ENCODE assay signal across 32 cellular contexts in the genomic region with DNA sequence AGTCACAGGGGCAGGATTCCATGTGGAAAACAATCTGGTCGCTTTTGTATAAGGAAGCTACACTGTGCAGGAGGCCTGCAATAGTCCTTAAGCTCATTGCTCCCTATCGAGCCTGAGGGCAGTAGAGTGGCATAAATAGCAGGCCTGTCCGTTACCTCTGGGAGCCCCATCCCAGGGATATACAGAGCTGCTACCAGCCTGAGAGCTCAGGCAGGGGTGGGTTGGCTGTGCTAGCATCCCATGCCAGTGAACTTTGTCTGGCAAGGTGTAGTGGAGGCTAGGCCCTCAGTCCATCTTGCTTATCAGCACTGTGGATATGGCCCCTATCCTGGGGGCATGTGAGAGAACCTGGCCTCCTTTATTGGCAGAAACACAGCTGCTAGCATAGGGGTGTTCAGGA. TPM values are rescaled to one million over a fixed set of nuclear protein-coding genes. Genes with fewer than 3 reads are reported as not detected.
"Had no signal": no experiment of that assay in that cellular context is flagged by ENCODE, and none has a peak within 500 bp of the region (broad histone marks: within the 10 kb centered on the region; RNA-seq: fewer than 3 reads in every experiment).

No MANE protein-coding gene starts in this region.

- FAIRE-seq: K562 had no signal

- H3K27me3 ChIP-seq: ascending aorta, SJCRH30 had no signal

- H3K4me1 Mint-ChIP-seq: activated CD4-positive, alpha-beta memory T cell treated with anti-CD3 and anti-CD28 coated beads, Interleukin-2, amount 10 ng/mL, durations not matched to agents 7 days and 5 days; activated naive CD8-positive, alpha-beta T cell treated with anti-CD3 and anti-CD28 coated beads for 36 hours had no signal

- H3K27ac ChIP-seq: ascending aorta, SJCRH30, SK-N-MC, WERI-Rb-1 had no signal

- H3K9me3 ChIP-seq: ascending aorta, SJCRH30 had no signal

- H3K4me3 Mint-ChIP-seq: activated CD4-positive, alpha-beta memory T cell treated with anti-CD3 and anti-CD28 coated beads, Interleukin-2, amount 10 ng/mL, durations not matched to agents 7 days and 5 days; activated CD8-positive, alpha-beta memory T cell treated with anti-CD3 and anti-CD28 coated beads, Interleukin-2, amount 10 ng/mL, durations not matched to agents 7 days and 5 days; activated naive CD8-positive, alpha-beta T cell treated with anti-CD3 and anti-CD28 coated beads for 36 hours had no signal

- H3K4me3 ChIP-seq: ascending aorta, K562, SJCRH30, SK-N-MC had no signal

- ATAC-seq: activated CD8-positive, alpha-beta memory T cell treated with anti-CD3 and anti-CD28 coated beads, Interleukin-2, amount 10 ng/mL, durations not matched to agents 7 days and 5 days; K562 had no signal

- DNase-seq: activated CD4-positive, alpha-beta memory T cell treated with anti-CD3 and anti-CD28 coated beads, Interleukin-2, amount 10 ng/mL, durations not matched to agents 7 days and 5 days; activated CD4-positive, alpha-beta T cell treated with anti-CD3 and anti-CD28 coated beads for 1 hour; activated CD4-positive, alpha-beta T cell treated with anti-CD3 and anti-CD28 coated beads for 48 hours; activated CD4-positive, CD25-positive, alpha-beta regulatory T cell; activated CD8-positive, alpha-beta memory T cell treated with anti-CD3 and anti-CD28 coated beads for 24 hours; activated CD8-positive, alpha-beta memory T cell treated with anti-CD3 and anti-CD28 coated beads, Interleukin-2, amount 10 ng/mL, durations not matched to agents 7 days and 5 days; activated CD8-positive, alpha-beta memory T cell treated with anti-CD3 and anti-CD28 coated beads, Interleukin-2, amount 50 U/mL, for 48 hours; activated effector memory CD4-positive, alpha-beta T cell treated with Interleukin-2 at 50 U/mL for 16 hours; activated naive CD4-positive, alpha-beta T cell treated with anti-CD3 and anti-CD28 coated beads, Interleukin-2, amount 50 U/mL, for 16 hours; activated naive CD8-positive, alpha-beta T cell treated with anti-CD3 and anti-CD28 coated beads for 36 hours; activated T-cell treated with anti-CD3 and anti-CD28 coated beads, Interleukin-2, amount 50 U/mL, for 48 hours; amniotic stem cell; caudate nucleus; Kasumi-1; MM.1S; MV-4-11; NCI-H1092; NCI-H1436 treated with DMSO at 0.1 percent for 48 hours; NCI-H1694 treated with DMSO at 0.1 percent for 48 hours; NCI-H2029; NCI-H2171; NCI-H510A; NCI-H526; NCI-H748 treated with DMSO at 0.1 percent for 48 hours; SJCRH30; WERI-Rb-1 had no signal

- H3K27ac Mint-ChIP-seq: activated CD4-positive, alpha-beta memory T cell treated with anti-CD3 and anti-CD28 coated beads, Interleukin-2, amount 10 ng/mL, durations not matched to agents 7 days and 5 days; activated CD8-positive, alpha-beta memory T cell treated with anti-CD3 and anti-CD28 coated beads, Interleukin-2, amount 10 ng/mL, durations not matched to agents 7 days and 5 days; activated naive CD8-positive, alpha-beta T cell treated with anti-CD3 and anti-CD28 coated beads for 36 hours had no signal

- H3K4me1 ChIP-seq: ascending aorta, SJCRH30 had no signal

- H3K36me3 ChIP-seq: ascending aorta, SJCRH30, WERI-Rb-1 had no signal

- H3K9me3 Mint-ChIP-seq: activated CD4-positive, alpha-beta memory T cell treated with anti-CD3 and anti-CD28 coated beads, Interleukin-2, amount 10 ng/mL, durations not matched to agents 7 days and 5 days; activated naive CD8-positive, alpha-beta T cell treated with anti-CD3 and anti-CD28 coated beads for 36 hours had no signal

- H3K27me3 Mint-ChIP-seq: activated CD4-positive, alpha-beta memory T cell treated with anti-CD3 and anti-CD28 coated beads, Interleukin-2, amount 10 ng/mL, durations not matched to agents 7 days and 5 days; activated CD8-positive, alpha-beta memory T cell treated with anti-CD3 and anti-CD28 coated beads, Interleukin-2, amount 10 ng/mL, durations not matched to agents 7 days and 5 days; activated naive CD8-positive, alpha-beta T cell treated with anti-CD3 and anti-CD28 coated beads for 36 hours had no signal

RNA-seq across cellular contexts. Expression of a gene that starts 47.7 kb away (rescaled TPM):
- total RNA-seq: activated CD4-positive, alpha-beta memory T cell treated with anti-CD3 and anti-CD28 coated beads, Interleukin-2, amount 10 ng/mL, durations not matched to agents 7 days and 5 days; activated CD8-positive, alpha-beta memory T cell treated with anti-CD3 and anti-CD28 coated beads, Interleukin-2, amount 10 ng/mL, durations not matched to agents 7 days and 5 days; activated naive CD8-positive, alpha-beta T cell treated with anti-CD3 and anti-CD28 coated beads for 36 hours; ascending aorta; OCI-LY7; SJCRH30; T-helper 1 cell treated with Interleukin-12 subunit alpha and Interleukin-12 subunit beta and Interleukin-4 antibody, amounts not matched to agents 30 ng/mL and 1 ng/mL, for 36 hours; T-helper 2 cell treated with Interferon-gamma antibody and Interleukin-4, amounts not matched to agents 100 ng/mL and 5 ng/mL, for 36 hours had no signal
